Comparison of ENCODE assay signal across 10 cellular contexts in genomic region chr4:3613980-3614730, GRCh38.
A peak's percentile ranks its signal among the peaks of the same experiment; 100 is the strongest.
DNase-seq lines count a peak whose midpoint lies in the region; ATAC-seq and TF ChIP-seq lines count a peak whose summit lies in the region.
"Had no signal": no experiment of that assay in that cellular context is flagged by ENCODE, and none has a peak within 500 bp of the region (broad histone marks: within the 10 kb centered on the region; RNA-seq: fewer than 3 reads in every experiment).

No MANE protein-coding gene starts in this region.

- no peak for TF ChIP-seq CTCF in omental fat pad (IDR thresholded peaks at IDR 0.05)
- TF ChIP-seq CTCF in GM10266 (IDR thresholded peaks at IDR 0.05; ENCODE audit: control insufficient read depth, insufficient read depth, low read depth, missing control alignments) = no peak

- peak; percentile 73 for ATAC-seq in omental fat pad (ENCODE audit: low FRiP score)
- ATAC-seq in HG03159 (IDR thresholded peaks at IDR 0.05; ENCODE audit: unreplicated experiment) = no peak
- ATAC-seq in GM21423 (IDR thresholded peaks at IDR 0.05; ENCODE audit: unreplicated experiment) = no peak
- no peak for ATAC-seq in esophagus mucosa

- DNase-seq in DMS79 treated with DMSO at 0.1 percent for 48 hours (lab: John Stamatoyannopoulos, UW) (peak; percentile 26), NCI-H2196 treated with DMSO at 0.1 percent for 48 hours (lab: John Stamatoyannopoulos, UW; ENCODE audit: unreplicated experiment) (peak; percentile 93), glomerular visceral epithelial cell (ENCODE audit: extremely low spot score) (peak; percentile 12), omental fat pad (ENCODE audit: low spot score) (no peak), GM10266 (ENCODE audit: extremely low spot score) (no peak)
- DNase-seq: activated CD4-positive, alpha-beta T cell treated with anti-CD3 and anti-CD28 coated beads for 4 hours; NCI-H510A treated with DMSO at 0.1 percent for 48 hours had no signal

Comparison
In these comparisons a context has a peak if more than half of its experiments do, and no peak if none do; other contexts are left out.
1. DNase-seq: peak in DMS79 treated with DMSO at 0.1 percent for 48 hours (single experiment), NCI-H2196 treated with DMSO at 0.1 percent for 48 hours (single experiment) and glomerular visceral epithelial cell (single experiment); none in omental fat pad (single experiment) and GM10266 (single experiment).